2 cellular contexts compared by ENCODE assay signal in genomic region chr15:31151301-31152233, GRCh38.
TF ChIP-seq lines count a peak whose summit lies in the region.

No MANE protein-coding gene starts in this region.

TF ChIP-seq in H1, 55 proteins besides CTCF, POLR2A, EP300 and RAD21 (continued from another document):
- TF ChIP-seq YY1 (IDR thresholded peaks at IDR 0.05; ENCODE audit: low read depth, low read length) (no peak), TAF1 (IDR thresholded peaks at IDR 0.05; ENCODE audit: low read depth, low read length) (no peak)

TF ChIP-seq in HepG2, 621 proteins besides CTCF, POLR2A, EP300 and RAD21 (continued from another document):
- TF ChIP-seq, protein P1, sequence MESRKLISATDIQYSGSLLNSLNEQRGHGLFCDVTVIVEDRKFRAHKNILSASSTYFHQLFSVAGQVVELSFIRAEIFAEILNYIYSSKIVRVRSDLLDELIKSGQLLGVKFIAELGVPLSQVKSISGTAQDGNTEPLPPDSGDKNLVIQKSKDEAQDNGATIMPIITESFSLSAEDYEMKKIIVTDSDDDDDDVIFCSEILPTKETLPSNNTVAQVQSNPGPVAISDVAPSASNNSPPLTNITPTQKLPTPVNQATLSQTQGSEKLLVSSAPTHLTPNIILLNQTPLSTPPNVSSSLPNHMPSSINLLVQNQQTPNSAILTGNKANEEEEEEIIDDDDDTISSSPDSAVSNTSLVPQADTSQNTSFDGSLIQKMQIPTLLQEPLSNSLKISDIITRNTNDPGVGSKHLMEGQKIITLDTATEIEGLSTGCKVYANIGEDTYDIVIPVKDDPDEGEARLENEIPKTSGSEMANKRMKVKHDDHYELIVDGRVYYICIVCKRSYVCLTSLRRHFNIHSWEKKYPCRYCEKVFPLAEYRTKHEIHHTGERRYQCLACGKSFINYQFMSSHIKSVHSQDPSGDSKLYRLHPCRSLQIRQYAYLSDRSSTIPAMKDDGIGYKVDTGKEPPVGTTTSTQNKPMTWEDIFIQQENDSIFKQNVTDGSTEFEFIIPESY (CRISPR knock-in tag; IDR thresholded peaks at IDR 0.05): peak; percentile 92
- TF ChIP-seq ZMYM4 (CRISPR knock-in tag; IDR thresholded peaks at IDR 0.05): peak; percentile 71
- no peak for TF ChIP-seq MTA3 (CRISPR knock-in tag; IDR thresholded peaks at IDR 0.05)
- TF ChIP-seq, protein P2, sequence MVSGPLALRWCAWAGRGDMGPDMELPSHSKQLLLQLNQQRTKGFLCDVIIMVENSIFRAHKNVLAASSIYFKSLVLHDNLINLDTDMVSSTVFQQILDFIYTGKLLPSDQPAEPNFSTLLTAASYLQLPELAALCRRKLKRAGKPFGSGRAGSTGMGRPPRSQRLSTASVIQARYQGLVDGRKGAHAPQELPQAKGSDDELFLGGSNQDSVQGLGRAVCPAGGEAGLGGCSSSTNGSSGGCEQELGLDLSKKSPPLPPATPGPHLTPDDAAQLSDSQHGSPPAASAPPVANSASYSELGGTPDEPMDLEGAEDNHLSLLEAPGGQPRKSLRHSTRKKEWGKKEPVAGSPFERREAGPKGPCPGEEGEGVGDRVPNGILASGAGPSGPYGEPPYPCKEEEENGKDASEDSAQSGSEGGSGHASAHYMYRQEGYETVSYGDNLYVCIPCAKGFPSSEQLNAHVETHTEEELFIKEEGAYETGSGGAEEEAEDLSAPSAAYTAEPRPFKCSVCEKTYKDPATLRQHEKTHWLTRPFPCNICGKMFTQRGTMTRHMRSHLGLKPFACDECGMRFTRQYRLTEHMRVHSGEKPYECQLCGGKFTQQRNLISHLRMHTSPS (CRISPR knock-in tag; IDR thresholded peaks at IDR 0.05; ENCODE audit: low read depth): peak; percentile 31; the same call in 1 of the 2 replicates
- 0 out of 2 replicates have a peak, but pooled peaks have one; percentile 41 for TF ChIP-seq CHD4 (IDR thresholded peaks at IDR 0.05; ENCODE audit: borderline replicate concordance, low read length)
- peak; percentile 56; the same call in 1 of the 2 replicates for TF ChIP-seq ZFP91 (CRISPR knock-in tag; IDR thresholded peaks at IDR 0.05; ENCODE audit: borderline replicate concordance)
- no peak for TF ChIP-seq RFX3 (CRISPR knock-in tag; IDR thresholded peaks at IDR 0.05)
- peak; percentile 70 for TF ChIP-seq NR2F6 (IDR thresholded peaks at IDR 0.05)
- peak; percentile 82 for TF ChIP-seq NR2F6 (CRISPR knock-in tag; IDR thresholded peaks at IDR 0.05)
- TF ChIP-seq HNF4A (CRISPR knock-in tag; IDR thresholded peaks at IDR 0.05): peak; percentile 81
- TF ChIP-seq ZNF570 (CRISPR knock-in tag; IDR thresholded peaks at IDR 0.05; ENCODE audit: borderline replicate concordance): no peak
- TF ChIP-seq, protein P3, sequence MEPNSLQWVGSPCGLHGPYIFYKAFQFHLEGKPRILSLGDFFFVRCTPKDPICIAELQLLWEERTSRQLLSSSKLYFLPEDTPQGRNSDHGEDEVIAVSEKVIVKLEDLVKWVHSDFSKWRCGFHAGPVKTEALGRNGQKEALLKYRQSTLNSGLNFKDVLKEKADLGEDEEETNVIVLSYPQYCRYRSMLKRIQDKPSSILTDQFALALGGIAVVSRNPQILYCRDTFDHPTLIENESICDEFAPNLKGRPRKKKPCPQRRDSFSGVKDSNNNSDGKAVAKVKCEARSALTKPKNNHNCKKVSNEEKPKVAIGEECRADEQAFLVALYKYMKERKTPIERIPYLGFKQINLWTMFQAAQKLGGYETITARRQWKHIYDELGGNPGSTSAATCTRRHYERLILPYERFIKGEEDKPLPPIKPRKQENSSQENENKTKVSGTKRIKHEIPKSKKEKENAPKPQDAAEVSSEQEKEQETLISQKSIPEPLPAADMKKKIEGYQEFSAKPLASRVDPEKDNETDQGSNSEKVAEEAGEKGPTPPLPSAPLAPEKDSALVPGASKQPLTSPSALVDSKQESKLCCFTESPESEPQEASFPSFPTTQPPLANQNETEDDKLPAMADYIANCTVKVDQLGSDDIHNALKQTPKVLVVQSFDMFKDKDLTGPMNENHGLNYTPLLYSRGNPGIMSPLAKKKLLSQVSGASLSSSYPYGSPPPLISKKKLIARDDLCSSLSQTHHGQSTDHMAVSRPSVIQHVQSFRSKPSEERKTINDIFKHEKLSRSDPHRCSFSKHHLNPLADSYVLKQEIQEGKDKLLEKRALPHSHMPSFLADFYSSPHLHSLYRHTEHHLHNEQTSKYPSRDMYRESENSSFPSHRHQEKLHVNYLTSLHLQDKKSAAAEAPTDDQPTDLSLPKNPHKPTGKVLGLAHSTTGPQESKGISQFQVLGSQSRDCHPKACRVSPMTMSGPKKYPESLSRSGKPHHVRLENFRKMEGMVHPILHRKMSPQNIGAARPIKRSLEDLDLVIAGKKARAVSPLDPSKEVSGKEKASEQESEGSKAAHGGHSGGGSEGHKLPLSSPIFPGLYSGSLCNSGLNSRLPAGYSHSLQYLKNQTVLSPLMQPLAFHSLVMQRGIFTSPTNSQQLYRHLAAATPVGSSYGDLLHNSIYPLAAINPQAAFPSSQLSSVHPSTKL (CRISPR knock-in tag; IDR thresholded peaks at IDR 0.05): peak; percentile 20; the same call in 1 of the 2 replicates
- TF ChIP-seq HNRNPL (IDR thresholded peaks at IDR 0.05; ENCODE audit: low read depth, low read length): 0 out of 2 replicates have a peak, but pooled peaks have one; percentile 43
- TF ChIP-seq, protein P4, sequence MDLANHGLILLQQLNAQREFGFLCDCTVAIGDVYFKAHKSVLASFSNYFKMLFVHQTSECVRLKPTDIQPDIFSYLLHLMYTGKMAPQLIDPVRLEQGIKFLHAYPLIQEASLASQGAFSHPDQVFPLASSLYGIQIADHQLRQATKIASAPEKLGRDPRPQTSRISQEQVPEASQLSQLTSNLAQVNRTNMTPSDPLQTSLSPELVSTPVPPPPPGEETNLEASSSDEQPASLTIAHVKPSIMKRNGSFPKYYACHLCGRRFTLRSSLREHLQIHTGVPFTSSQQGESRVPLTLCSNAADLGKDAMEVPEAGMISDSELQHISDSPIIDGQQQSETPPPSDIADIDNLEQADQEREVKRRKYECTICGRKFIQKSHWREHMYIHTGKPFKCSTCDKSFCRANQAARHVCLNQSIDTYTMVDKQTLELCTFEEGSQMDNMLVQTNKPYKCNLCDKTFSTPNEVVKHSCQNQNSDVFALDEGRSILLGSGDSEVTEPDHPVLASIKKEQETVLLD (CRISPR knock-in tag; IDR thresholded peaks at IDR 0.05; ENCODE audit: low read depth): no peak
- TF ChIP-seq ZNF788 (CRISPR knock-in tag; IDR thresholded peaks at IDR 0.05; ENCODE audit: borderline replicate concordance): 0 out of 2 replicates have a peak, but pooled peaks have one; percentile 17
- 0 out of 2 replicates have a peak, but pooled peaks have one; percentile 14 for TF ChIP-seq ZNF644 (CRISPR knock-in tag; IDR thresholded peaks at IDR 0.05; ENCODE audit: low read depth)
- TF ChIP-seq, protein P5, sequence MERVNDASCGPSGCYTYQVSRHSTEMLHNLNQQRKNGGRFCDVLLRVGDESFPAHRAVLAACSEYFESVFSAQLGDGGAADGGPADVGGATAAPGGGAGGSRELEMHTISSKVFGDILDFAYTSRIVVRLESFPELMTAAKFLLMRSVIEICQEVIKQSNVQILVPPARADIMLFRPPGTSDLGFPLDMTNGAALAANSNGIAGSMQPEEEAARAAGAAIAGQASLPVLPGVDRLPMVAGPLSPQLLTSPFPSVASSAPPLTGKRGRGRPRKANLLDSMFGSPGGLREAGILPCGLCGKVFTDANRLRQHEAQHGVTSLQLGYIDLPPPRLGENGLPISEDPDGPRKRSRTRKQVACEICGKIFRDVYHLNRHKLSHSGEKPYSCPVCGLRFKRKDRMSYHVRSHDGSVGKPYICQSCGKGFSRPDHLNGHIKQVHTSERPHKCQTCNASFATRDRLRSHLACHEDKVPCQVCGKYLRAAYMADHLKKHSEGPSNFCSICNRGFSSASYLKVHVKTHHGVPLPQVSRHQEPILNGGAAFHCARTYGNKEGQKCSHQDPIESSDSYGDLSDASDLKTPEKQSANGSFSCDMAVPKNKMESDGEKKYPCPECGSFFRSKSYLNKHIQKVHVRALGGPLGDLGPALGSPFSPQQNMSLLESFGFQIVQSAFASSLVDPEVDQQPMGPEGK (CRISPR knock-in tag; IDR thresholded peaks at IDR 0.05): no peak
- no peak for TF ChIP-seq ZNF383 (CRISPR knock-in tag; IDR thresholded peaks at IDR 0.05; ENCODE audit: borderline replicate concordance)
- TF ChIP-seq MEF2D (CRISPR knock-in tag; IDR thresholded peaks at IDR 0.05): no peak
- peak; percentile 72 for TF ChIP-seq NR2C2 (CRISPR knock-in tag; IDR thresholded peaks at IDR 0.05; ENCODE audit: borderline replicate concordance)
- peak; percentile 13; the same call in 1 of the 2 replicates for TF ChIP-seq SALL1 (CRISPR knock-in tag; IDR thresholded peaks at IDR 0.05)
- TF ChIP-seq ZMYM2 (CRISPR knock-in tag; IDR thresholded peaks at IDR 0.05): peak; percentile 67; the same call in 1 of the 2 replicates
- peak; percentile 26; the same call in 1 of the 2 replicates for TF ChIP-seq PAXIP1 (CRISPR knock-in tag; conservative IDR thresholded peaks at IDR 0.05)
